8 cellular contexts compared by ENCODE assay signal in the genomic region with DNA sequence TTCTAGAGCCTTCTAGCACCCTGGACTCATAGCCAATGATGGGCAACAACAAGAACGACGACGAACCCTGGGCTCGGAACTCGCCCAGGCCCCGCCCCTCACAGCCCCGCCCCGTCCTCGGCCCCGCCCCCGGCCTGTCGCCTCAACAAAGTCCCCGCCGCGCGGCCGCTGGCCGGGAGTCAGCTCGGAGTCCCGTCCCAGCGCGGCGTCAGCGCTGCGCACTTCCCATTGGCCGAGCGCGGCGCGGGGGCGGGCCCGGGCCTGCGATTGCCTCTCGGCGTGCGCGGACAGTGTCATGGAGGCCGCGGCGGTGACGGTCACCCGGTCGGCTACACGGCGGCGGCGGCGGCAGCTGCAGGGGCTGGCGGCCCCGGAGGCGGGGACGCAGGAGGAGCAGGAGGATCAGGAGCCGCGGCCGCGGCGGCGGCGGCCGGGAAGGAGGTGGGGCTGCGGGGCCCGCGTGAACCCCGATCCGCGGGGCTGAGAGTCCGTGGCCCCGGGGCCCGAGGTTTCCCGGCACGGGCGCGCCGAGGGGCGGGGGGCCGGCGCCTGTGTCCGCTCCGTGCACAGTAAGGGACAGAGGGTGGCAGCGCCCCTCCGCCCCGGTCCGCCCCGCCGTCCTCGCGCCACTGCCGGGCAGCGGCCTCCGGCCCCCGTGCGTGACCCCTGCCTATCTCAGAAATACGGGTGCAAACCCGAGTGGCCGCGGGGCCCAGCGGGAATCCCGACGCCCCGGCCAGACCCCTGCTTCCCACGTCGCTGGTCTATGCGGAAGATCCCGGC.
DNase-seq lines count a peak whose midpoint lies in the region; ATAC-seq and TF ChIP-seq lines count a peak whose summit lies in the region.

A gene with protein sequence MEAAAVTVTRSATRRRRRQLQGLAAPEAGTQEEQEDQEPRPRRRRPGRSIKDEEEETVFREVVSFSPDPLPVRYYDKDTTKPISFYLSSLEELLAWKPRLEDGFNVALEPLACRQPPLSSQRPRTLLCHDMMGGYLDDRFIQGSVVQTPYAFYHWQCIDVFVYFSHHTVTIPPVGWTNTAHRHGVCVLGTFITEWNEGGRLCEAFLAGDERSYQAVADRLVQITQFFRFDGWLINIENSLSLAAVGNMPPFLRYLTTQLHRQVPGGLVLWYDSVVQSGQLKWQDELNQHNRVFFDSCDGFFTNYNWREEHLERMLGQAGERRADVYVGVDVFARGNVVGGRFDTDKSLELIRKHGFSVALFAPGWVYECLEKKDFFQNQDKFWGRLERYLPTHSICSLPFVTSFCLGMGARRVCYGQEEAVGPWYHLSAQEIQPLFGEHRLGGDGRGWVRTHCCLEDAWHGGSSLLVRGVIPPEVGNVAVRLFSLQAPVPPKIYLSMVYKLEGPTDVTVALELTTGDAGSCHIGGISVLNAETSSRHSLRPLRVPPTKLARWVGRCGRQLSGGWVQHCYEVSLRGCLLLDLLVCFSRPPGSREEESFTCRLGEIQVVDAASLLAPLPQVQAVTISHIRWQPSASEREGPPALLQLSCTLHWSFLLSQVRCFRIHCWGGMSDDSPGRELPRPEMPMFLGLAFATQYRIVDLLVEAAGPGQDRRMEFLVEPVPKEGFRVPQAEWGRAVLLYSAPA (plus strand): TSS at position 175 of the 783 bp plus-strand sequence. CDS start 121 bp downstream, at position 296.

- TF ChIP-seq CTCF in AG04449 (IDR thresholded peaks at IDR 0.05; ENCODE audit: insufficient read depth, low read length, missing control alignments) (no peak), cardiac fibroblast (IDR thresholded peaks at IDR 0.05; ENCODE audit: low read depth, low read length) (no peak)

- POLR2A ChIA-PET in AG04449 (lab: Yijun Ruan, JAX): interaction anchor here (0.8 kb wide), 1 partner anchor 34 kb away, joined by 3 read pairs; no protein-coding TSS in a partner anchor

- DNase-seq in AG04449 (ENCODE audit: low read depth, low spot score) (peak; percentile 14), NCI-H226 (peak; percentile 88), cardiac fibroblast (ENCODE audit: low read depth in 2 of 2) (peak; percentile 87 to 94), inferior parietal cortex (ENCODE audit: extremely low spot score) (peak; percentile 91), smooth muscle cell of the brain vasculature (ENCODE audit: low read depth, low spot score) (peak; percentile 57)
- peak; percentile 87 to 88 (median 88) for DNase-seq in activated CD4-positive, CD25-positive, alpha-beta regulatory T cell (lab: John Stamatoyannopoulos, UW)

- ATAC-seq in HG03175 (IDR thresholded peaks at IDR 0.05; ENCODE audit: unreplicated experiment): peak; percentile 90

- H3K4me3 ChIP-seq in AG04449 (ENCODE audit: low read depth, low read length): peak within 1 kb of the TSS; percentile 65
- peak within 1 kb of the TSS; percentile 66 to 73 for H3K4me3 ChIP-seq in cardiac fibroblast (replicated peaks in 1 of 2; ENCODE audit: low read depth in 2 of 2, low read length in 2 of 2)

- CTCF ChIA-PET in AG04449 (lab: Yijun Ruan, JAX): interaction anchor here (0.7 to 6.2 kb wide), 12 partner anchors 9 to 317 kb away, joined by 3 to 54 read pairs (median 5); no protein-coding TSS in a partner anchor

- peak; percentile 76 for TF ChIP-seq POLR2A in GM18951 (IDR thresholded peaks at IDR 0.05; ENCODE audit: extremely low read depth, insufficient read depth, insufficient read length)

- in situ Hi-C loops in GM18951 (cut with MboI; ENCODE audit: low sequenced_read_pairs, unreplicated experiment): no loop called here

Comparison
In these comparisons a context has a peak if more than half of its experiments do, and no peak if none do; other contexts are left out.
1. Peak in every context shown above with its lines: DNase-seq, ATAC-seq and H3K4me3 ChIP-seq.
2. DNase-seq: peak in every context shown above with its lines; median percentile 91 in inferior parietal cortex; 90 in cardiac fibroblast; 88 in NCI-H226; 88 in activated CD4-positive, CD25-positive, alpha-beta regulatory T cell; 57 in smooth muscle cell of the brain vasculature; 14 in AG04449.